Comparison of ENCODE assay signal across 10 cellular contexts in the genomic region with DNA sequence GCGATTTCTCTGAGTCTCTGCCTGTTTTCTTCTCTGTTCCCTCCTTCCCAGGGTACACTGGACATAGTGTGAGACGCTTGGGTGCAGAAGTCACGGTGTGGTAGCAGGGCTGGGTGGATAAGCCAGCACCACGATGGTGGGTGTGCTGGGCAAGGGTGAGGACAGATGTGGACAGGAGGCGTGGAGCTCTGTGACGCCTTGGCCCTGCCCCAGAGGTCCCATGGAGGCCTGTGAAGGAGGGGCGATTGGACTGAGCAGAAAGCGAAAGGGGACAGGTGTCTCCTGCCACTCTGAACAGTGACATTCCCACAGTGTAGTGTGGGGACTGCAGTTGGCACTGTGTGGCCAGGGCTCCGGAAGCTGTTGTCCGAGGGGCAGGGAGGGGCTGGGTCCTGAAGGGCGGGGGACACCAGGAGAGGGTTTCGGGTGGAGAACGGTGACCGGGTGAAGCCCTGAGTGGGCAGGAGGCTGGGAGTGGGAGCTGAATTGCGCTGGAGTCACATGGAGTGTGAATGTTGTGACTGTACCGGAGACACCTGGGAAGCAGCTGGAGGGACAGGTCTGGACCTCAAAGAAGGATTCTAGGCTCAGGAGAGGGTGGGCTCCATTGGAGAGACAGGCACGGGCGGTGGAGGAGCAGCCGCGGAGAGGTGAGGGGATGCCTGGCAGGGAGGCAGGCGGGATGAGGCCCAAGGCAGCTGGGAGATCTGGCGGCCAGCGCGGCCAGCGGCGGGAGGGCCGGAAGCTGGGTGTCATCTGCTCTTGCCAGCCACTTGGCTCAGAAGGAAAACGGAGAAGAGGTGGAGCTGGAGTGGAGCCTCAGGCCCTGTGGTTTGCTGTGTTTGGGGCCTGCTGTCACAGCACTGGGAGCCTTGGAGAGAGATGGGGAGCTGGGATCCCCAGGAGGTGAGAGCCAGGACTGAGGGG. TPM values are rescaled to one million over a fixed set of nuclear protein-coding genes. Genes with fewer than 3 reads are reported as not detected.
DNase-seq lines count a peak whose midpoint lies in the region; ATAC-seq, FAIRE-seq and TF ChIP-seq lines count a peak whose summit lies in the region.
"Had no signal": no experiment of that assay in that cellular context is flagged by ENCODE, and none has a peak within 500 bp of the region (broad histone marks: within the 10 kb centered on the region; RNA-seq: fewer than 3 reads in every experiment).

No MANE protein-coding gene starts in this region.

- H2BK15ac ChIP-seq in H1 (ENCODE audit: low read length), result no peak overlapping the region

- H3K27ac ChIP-seq in ACC112 (ENCODE audit: low read depth, low read length) (no peak overlapping the region), H1 (ENCODE audit: low read depth, low read length) (no peak overlapping the region), muscle layer of colon (ENCODE audit: low read depth, low read length) (peak overlapping the region; percentile 85)

- TF ChIP-seq RAD21 in H1 (IDR thresholded peaks at IDR 0.05 in 1 of 2, conservative IDR thresholded peaks at IDR 0.05 in 1 of 2; ENCODE audit: low read depth in 2 of 2, low read length in 2 of 2), result no peak

- no peak overlapping the region for H2BK20ac ChIP-seq in H1 (ENCODE audit: low read length)

- no peak overlapping the region for H3K23ac ChIP-seq in H1 (ENCODE audit: insufficient read length)

- H3K27me3 ChIP-seq in ACC112 (ENCODE audit: insufficient read depth, low read length), result no peaks in the 10 kb centered on the region
- H3K27me3 ChIP-seq in H1 (replicated peaks in 1 of 4; ENCODE audit: control insufficient read depth in 3 of 4, extremely low read depth in 1 of 4, insufficient read depth in 3 of 4, low read length in 3 of 4), result no peaks in the 10 kb centered on the region; a peak in 1 of 7 replicates
- H3K27me3 ChIP-seq in muscle layer of colon (ENCODE audit: control insufficient read depth in 1 of 2, insufficient read depth in 2 of 2, low read length in 2 of 2), result no peaks in the 10 kb centered on the region

- H3K36me3 ChIP-seq in ACC112 (ENCODE audit: insufficient read depth, low read length) (no peaks in the 10 kb centered on the region), H1 (ENCODE audit: control insufficient read depth in 2 of 4, insufficient read depth in 4 of 4, low read length in 3 of 4) (no peaks in the 10 kb centered on the region), muscle layer of colon (ENCODE audit: insufficient read depth, low read length) (no peaks in the 10 kb centered on the region)

- no peak overlapping the region for H3K14ac ChIP-seq in H1 (ENCODE audit: insufficient read length)

- H3K4me1 ChIP-seq in ACC112 (ENCODE audit: control insufficient read depth, insufficient read depth, low read length, unreplicated experiment) (peaks cover 10% of the 10 kb centered on the region), H1 (replicated peaks in 1 of 4; ENCODE audit: control insufficient read depth in 3 of 4, insufficient read depth in 4 of 4, low read length in 3 of 4) (peaks cover 0 to 3% (median 0%) of the 10 kb centered on the region in 4 experiments; a peak in 1 of 7 replicates), muscle layer of colon (ENCODE audit: insufficient read depth, low read length) (peaks cover 25% of the 10 kb centered on the region)

- H3K18ac ChIP-seq in H1 (ENCODE audit: extremely low read depth, low read length), result no peak overlapping the region

- H3K9me3 ChIP-seq in H1 (ENCODE audit: insufficient read depth in 2 of 2, low read depth in 1 of 2, low read length in 1 of 2) (no peaks in the 10 kb centered on the region), muscle layer of colon (ENCODE audit: low read length) (no peaks in the 10 kb centered on the region)

- H4K8ac ChIP-seq in H1 (ENCODE audit: extremely low read depth, insufficient read depth, low read length), result peak overlapping the region; percentile 38; the same call in 1 of the 2 replicates

- ATAC-seq in GM21786 (IDR thresholded peaks at IDR 0.05; ENCODE audit: unreplicated experiment) (no peak), HG03045 (IDR thresholded peaks at IDR 0.05; ENCODE audit: unreplicated experiment) (no peak)

- no peak overlapping the region for H3K4me2 ChIP-seq in H1 (ENCODE audit: insufficient read depth in 1 of 2, low read depth in 2 of 2, low read length in 2 of 2)

- TF ChIP-seq POLR2A in H1 (IDR thresholded peaks at IDR 0.05; ENCODE audit: control extremely low read depth in 1 of 2, low read depth in 2 of 2, low read length in 2 of 2), result no peak

- FAIRE-seq in H1 (lab: Jason Lieb, UNC), result no peak

- peak overlapping the region; percentile 50 for H3K4me3 ChIP-seq in ACC112 (ENCODE audit: low read depth, low read length)
- H3K4me3 ChIP-seq in H1 (ENCODE audit: extremely low read depth in 1 of 4, insufficient read depth in 2 of 4, low read depth in 3 of 4, low read length in 4 of 4), result no peak overlapping the region
- H3K4me3 ChIP-seq in muscle layer of colon (ENCODE audit: low read depth in 1 of 2, low read length in 2 of 2), result peak overlapping the region; percentile 29 to 45

- H3K56ac ChIP-seq in H1 (replicated peaks; ENCODE audit: insufficient read length, low read depth, low read length), result no peak overlapping the region

- peaks cover 23% of the 10 kb centered on the region for H3K79me1 ChIP-seq in H1 (ENCODE audit: low read depth, low read length)

- no peak overlapping the region for H3K4ac ChIP-seq in H1 (replicated peaks; ENCODE audit: insufficient read length, low read depth, low read length)

- CTCF ChIA-PET in H1 (lab: Charles Lee; ENCODE audit: partially characterized antibody), result interaction anchor here (0.6 to 2.9 kb wide), 10 partner anchors 8 to 186 kb away, joined by 3 to 23 read pairs (median 4); a partner anchor contains a TSS

- no peak for TF ChIP-seq CTCF in H1 (IDR thresholded peaks at IDR 0.05; ENCODE audit: control extremely low read depth in 1 of 3, insufficient read depth in 1 of 3, low read depth in 1 of 3, low read length in 3 of 3)

- H4K5ac ChIP-seq in H1 (ENCODE audit: insufficient read length, low read depth, low read length), result no peak overlapping the region

- H3K23me2 ChIP-seq in H1 (ENCODE audit: low read depth, low read length), result no peaks in the 10 kb centered on the region

- H2AK5ac ChIP-seq in H1 (ENCODE audit: low read depth, low read length), result no peak overlapping the region

- no peak overlapping the region for H2BK120ac ChIP-seq in H1 (replicated peaks; ENCODE audit: low read depth, low read length)

- WGBS in H1 (ENCODE audit: extremely low coverage in 1 of 2, insufficient coverage in 1 of 2, insufficient read length in 1 of 2, insufficient replicate concordance in 2 of 2, low coverage in 1 of 2, low lambda C conversion rate in 2 of 2, missing lambda C conversion rate in 1 of 2), 2 experiments, result 88% methylated on average over 28 of the region's 28 CpGs; no CpG with 5 or more reads in 1 of the 2 experiments

- no peak for TF ChIP-seq EP300 in H1 (IDR thresholded peaks at IDR 0.05; ENCODE audit: borderline replicate concordance in 1 of 2, low read depth in 2 of 2, low read length in 2 of 2)

- H2BK5ac ChIP-seq in H1 (ENCODE audit: low read depth, low read length), result no peak overlapping the region; the same call in 1 of the 2 replicates

- H4K20me1 ChIP-seq in H1 (replicated peaks in 1 of 2; ENCODE audit: control insufficient read depth in 1 of 2, insufficient read depth in 2 of 2, low read length in 2 of 2), result peaks cover 6 to 7% of the 10 kb centered on the region in 2 experiments

- H2BK12ac ChIP-seq in H1 (ENCODE audit: low read depth, low read length), result peak overlapping the region; percentile 50; the same call in 1 of the 2 replicates

- H4K91ac ChIP-seq in H1 (replicated peaks; ENCODE audit: insufficient read length, low read length), result no peak overlapping the region

- POLR2A ChIA-PET in H1 (lab: Charles Lee; ENCODE audit: partially characterized antibody), result interaction anchor here (0.6 to 2.0 kb wide), 7 partner anchors 9 to 329 kb away, joined by 3 to 6 read pairs (median 4); a partner anchor contains a TSS

- DNase-seq in LHCN-M2 (ENCODE audit: low read depth) (peak; percentile 72), H1 (ENCODE audit: low read depth in 1 of 2, low spot score in 2 of 2) (no peak), NCI-H1105 (lab: John Stamatoyannopoulos, UW) (no peak), NK-92 (lab: John Stamatoyannopoulos, UW; ENCODE audit: unreplicated experiment) (no peak)
- DNase-seq: NCI-H748 treated with DMSO at 0.1 percent for 48 hours; stimulated activated naive CD4-positive, alpha-beta T cell treated with Interleukin-2 at 50 U/mL for 16 hours had no signal

- H3K9ac ChIP-seq in H1 (replicated peaks in 1 of 4; ENCODE audit: extremely low read depth in 1 of 4, low read depth in 3 of 4, low read length in 3 of 4) (no peak overlapping the region), muscle layer of colon (ENCODE audit: low read length) (peak overlapping the region; percentile 76)

- H2AFZ ChIP-seq in ACC112 (ENCODE audit: low read length, unreplicated experiment) (peak overlapping the region; percentile 48), H1 (ENCODE audit: low read length) (no peak overlapping the region)

- H3K79me2 ChIP-seq in ACC112 (ENCODE audit: control insufficient read depth, insufficient read depth, low read length, unreplicated experiment) (peaks cover 13% of the 10 kb centered on the region), H1 (ENCODE audit: control insufficient read depth in 1 of 2, insufficient read depth in 2 of 2, low read length in 2 of 2) (peaks cover 0 to 2% of the 10 kb centered on the region in 2 experiments; a peak in 1 of 4 replicates)

RNA-seq across cellular contexts. Expression of a gene that starts 7.5 kb away (rescaled TPM):
- 12.5 and 13.3 TPM in 2 replicates for total RNA-seq in LHCN-M2 (2014; rRNA removed)
- polyA plus RNA-seq in LHCN-M2 (2012), result 5.4 TPM
- total RNA-seq in H1 (2021; fragmentation: NEBNext Ultra II Directional; extraction: Animal tissue kit (Norgen Biotek cat#: 25700)), result 18.6 and 21.5 TPM in 2 replicates
- polyA plus RNA-seq in H1 (2011; rRNA removed), result 8.7 and 13.3 TPM in 2 replicates
- polyA plus RNA-seq in H1 (2011; cell fraction: cytosol; rRNA removed), result 9.4 TPM
- 22.2 TPM for polyA plus RNA-seq in H1 (2011; cell fraction: nucleus; rRNA removed)
- polyA plus RNA-seq in H1 (2012, experiment 1 of 2), result 7.7 to 10.3 TPM (median 9.2 TPM) in 4 replicates
- 4.2 TPM for polyA plus RNA-seq in H1 (2012, experiment 2 of 2)
- polyA plus RNA-seq in H1 (2013, experiment 1 of 2), result 7.5 TPM
- polyA plus RNA-seq in H1 (2013, experiment 2 of 2), result 7.0 TPM
- polyA minus RNA-seq in H1 (2011; rRNA and poly(A)+ RNA removed), result 13.1 and 14.6 TPM in 2 replicates
- 15.0 TPM for polyA minus RNA-seq in H1 (2011; cell fraction: cytosol; rRNA and poly(A)+ RNA removed)
- 13.0 TPM for polyA minus RNA-seq in H1 (2011; cell fraction: nucleus; rRNA and poly(A)+ RNA removed)

RNA-seq across cellular contexts. Expression of a gene that starts 11.3 kb away (rescaled TPM):
- total RNA-seq in LHCN-M2 (2014; rRNA removed), result 0.11 TPM in 1 of 2 replicates, not detected in the other
- 0.11 TPM for polyA plus RNA-seq in LHCN-M2 (2012)
- total RNA-seq in H1 (2021; fragmentation: NEBNext Ultra II Directional; extraction: Animal tissue kit (Norgen Biotek cat#: 25700)), result 0.34 and 0.52 TPM in 2 replicates
- polyA plus RNA-seq in H1 (2011; rRNA removed), result 0.30 and 0.74 TPM in 2 replicates
- 0.32 TPM for polyA plus RNA-seq in H1 (2011; cell fraction: cytosol; rRNA removed)
- polyA plus RNA-seq in H1 (2011; cell fraction: nucleus; rRNA removed), result 2.5 TPM
- 0.08 to 0.20 TPM (median 0.08 TPM) in 3 of 4 replicates, not detected in the other for polyA plus RNA-seq in H1 (2012, experiment 1 of 2)
- 0.10 TPM for polyA plus RNA-seq in H1 (2012, experiment 2 of 2)
- polyA plus RNA-seq in H1 (2013, experiment 1 of 2), result 0.10 TPM
- polyA plus RNA-seq in H1 (2013, experiment 2 of 2), result 0.15 TPM
- 0.13 and 0.46 TPM in 2 replicates for polyA minus RNA-seq in H1 (2011; rRNA and poly(A)+ RNA removed)
- 1.1 TPM for polyA minus RNA-seq in H1 (2011; cell fraction: cytosol; rRNA and poly(A)+ RNA removed)
- polyA minus RNA-seq in H1 (2011; cell fraction: nucleus; rRNA and poly(A)+ RNA removed), result 4.2 TPM

RNA-seq across cellular contexts. Expression of a gene that starts 22.5 kb away (rescaled TPM):
- 32.0 and 34.4 TPM in 2 replicates for total RNA-seq in LHCN-M2 (2014; rRNA removed)
- 9.8 TPM for polyA plus RNA-seq in LHCN-M2 (2012)
- 54.2 and 54.6 TPM in 2 replicates for total RNA-seq in H1 (2021; fragmentation: NEBNext Ultra II Directional; extraction: Animal tissue kit (Norgen Biotek cat#: 25700))
- 55.6 and 71.2 TPM in 2 replicates for polyA plus RNA-seq in H1 (2011; rRNA removed)
- 57.9 TPM for polyA plus RNA-seq in H1 (2011; cell fraction: cytosol; rRNA removed)
- 227 TPM for polyA plus RNA-seq in H1 (2011; cell fraction: nucleus; rRNA removed)
- polyA plus RNA-seq in H1 (2012, experiment 1 of 2), result 41.6 to 54.3 TPM (median 48.8 TPM) in 4 replicates
- 45.5 TPM for polyA plus RNA-seq in H1 (2012, experiment 2 of 2)
- polyA plus RNA-seq in H1 (2013, experiment 1 of 2), result 32.6 TPM
- 32.0 TPM for polyA plus RNA-seq in H1 (2013, experiment 2 of 2)
- polyA minus RNA-seq in H1 (2011; rRNA and poly(A)+ RNA removed), result 17.1 and 20.1 TPM in 2 replicates
- polyA minus RNA-seq in H1 (2011; cell fraction: cytosol; rRNA and poly(A)+ RNA removed), result 27.2 TPM
- 66.0 TPM for polyA minus RNA-seq in H1 (2011; cell fraction: nucleus; rRNA and poly(A)+ RNA removed)

RNA-seq across cellular contexts. Expression of a gene that starts 31.3 kb away (rescaled TPM):
- 31.9 and 42.3 TPM in 2 replicates for total RNA-seq in LHCN-M2 (2014; rRNA removed)
- polyA plus RNA-seq in LHCN-M2 (2012), result 292 TPM
- total RNA-seq in H1 (2021; fragmentation: NEBNext Ultra II Directional; extraction: Animal tissue kit (Norgen Biotek cat#: 25700)), result 176 and 199 TPM in 2 replicates
- 125 and 218 TPM in 2 replicates for polyA plus RNA-seq in H1 (2011; rRNA removed)
- polyA plus RNA-seq in H1 (2011; cell fraction: cytosol; rRNA removed), result 35.7 TPM
- 80.2 TPM for polyA plus RNA-seq in H1 (2011; cell fraction: nucleus; rRNA removed)
- 161 to 288 TPM (median 238 TPM) in 4 replicates for polyA plus RNA-seq in H1 (2012, experiment 1 of 2)
- polyA plus RNA-seq in H1 (2012, experiment 2 of 2), result 371 TPM
- 359 TPM for polyA plus RNA-seq in H1 (2013, experiment 1 of 2)
- polyA plus RNA-seq in H1 (2013, experiment 2 of 2), result 478 TPM
- 15.2 and 20.3 TPM in 2 replicates for polyA minus RNA-seq in H1 (2011; rRNA and poly(A)+ RNA removed)
- 225 TPM for polyA minus RNA-seq in H1 (2011; cell fraction: cytosol; rRNA and poly(A)+ RNA removed)
- 36.2 TPM for polyA minus RNA-seq in H1 (2011; cell fraction: nucleus; rRNA and poly(A)+ RNA removed)

RNA-seq across cellular contexts. Expression of a gene that starts 37.7 kb away (rescaled TPM):
- total RNA-seq in LHCN-M2 (2014; rRNA removed), result 54.6 and 55.9 TPM in 2 replicates
- polyA plus RNA-seq in LHCN-M2 (2012), result 23.6 TPM
- total RNA-seq in H1 (2021; fragmentation: NEBNext Ultra II Directional; extraction: Animal tissue kit (Norgen Biotek cat#: 25700)), result 43.0 and 45.0 TPM in 2 replicates
- polyA plus RNA-seq in H1 (2011; rRNA removed), result 54.6 and 77.1 TPM in 2 replicates
- 63.4 TPM for polyA plus RNA-seq in H1 (2011; cell fraction: cytosol; rRNA removed)
- polyA plus RNA-seq in H1 (2011; cell fraction: nucleus; rRNA removed), result 345 TPM
- polyA plus RNA-seq in H1 (2012, experiment 1 of 2), result 36.6 to 63.3 TPM (median 57.3 TPM) in 4 replicates
- polyA plus RNA-seq in H1 (2012, experiment 2 of 2), result 26.8 TPM
- polyA plus RNA-seq in H1 (2013, experiment 1 of 2), result 19.9 TPM
- 18.3 TPM for polyA plus RNA-seq in H1 (2013, experiment 2 of 2)
- 15.9 and 28.8 TPM in 2 replicates for polyA minus RNA-seq in H1 (2011; rRNA and poly(A)+ RNA removed)
- 36.0 TPM for polyA minus RNA-seq in H1 (2011; cell fraction: cytosol; rRNA and poly(A)+ RNA removed)
- 89.1 TPM for polyA minus RNA-seq in H1 (2011; cell fraction: nucleus; rRNA and poly(A)+ RNA removed)

Comparison
In these comparisons a context has a peak if more than half of its experiments do, and no peak if none do; other contexts are left out.
1. H3K4me3 ChIP-seq: peak in ACC112 (single experiment) and muscle layer of colon (2 of 2); none in H1 (0 of 4).